Comparison of ENCODE assay signal across 11 cellular contexts in the genomic region with DNA sequence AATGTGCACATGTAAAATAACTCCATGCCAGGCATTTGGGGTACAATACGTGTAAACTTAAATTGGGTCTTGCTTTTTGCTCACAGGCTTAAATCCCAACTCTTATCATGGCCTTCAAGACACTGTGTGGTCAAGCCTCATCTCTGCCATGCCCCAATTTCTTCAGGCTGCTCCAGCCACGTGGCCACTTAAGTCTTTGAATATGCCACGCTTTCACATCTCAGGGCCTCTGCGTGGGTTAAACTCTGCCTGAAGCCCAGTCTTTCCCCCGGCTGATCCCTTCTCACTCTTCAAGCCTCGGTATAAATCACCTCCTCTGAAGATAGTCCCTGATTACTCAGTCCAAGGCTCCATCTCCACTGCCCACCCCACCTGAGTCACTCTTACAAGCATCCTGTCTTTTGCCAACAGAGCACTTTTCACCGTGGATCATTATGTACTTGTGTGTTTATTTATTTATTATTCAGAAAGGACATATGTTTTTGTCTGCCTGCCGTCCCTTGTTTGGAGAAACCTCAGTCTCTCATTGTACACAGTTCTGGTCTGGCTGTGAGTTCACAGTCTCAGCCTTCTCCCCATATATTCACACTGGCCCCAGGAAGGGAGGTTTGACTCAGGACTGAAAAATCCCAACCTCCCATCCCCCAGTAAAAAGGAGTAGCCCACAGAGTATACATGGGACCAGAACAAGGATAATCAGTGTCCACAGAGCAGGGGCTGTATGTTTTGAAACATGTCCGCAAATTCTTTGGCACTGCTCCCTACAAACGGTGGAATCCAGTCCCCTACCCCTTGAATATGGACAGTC.
DNase-seq lines count a peak whose midpoint lies in the region; ATAC-seq and TF ChIP-seq lines count a peak whose summit lies in the region.
"Had no signal": no experiment of that assay in that cellular context is flagged by ENCODE, and none has a peak within 500 bp of the region (broad histone marks: within the 10 kb centered on the region; RNA-seq: fewer than 3 reads in every experiment).

No MANE protein-coding gene starts in this region.

- WGBS in right lobe of liver (ENCODE audit: insufficient coverage, low coverage, low lambda C conversion rate, missing lambda C conversion rate): 53% methylated on average over 8 of the region's 10 CpGs

- no peak for TF ChIP-seq CTCF in foreskin keratinocyte (conservative IDR thresholded peaks at IDR 0.05)
- no peak for TF ChIP-seq CTCF in right lobe of liver (IDR thresholded peaks at IDR 0.05)

- peak overlapping the region; percentile 88 for H3K27ac ChIP-seq in foreskin keratinocyte
- no peak overlapping the region for H3K27ac ChIP-seq in right lobe of liver
- H3K27ac ChIP-seq: transverse colon had no signal

- intact Hi-C loops in right lobe of liver (cut with DNase I): no loop called here

- H3K4me1 ChIP-seq in adipocyte (ENCODE audit: control insufficient read depth, insufficient read depth, low read length): peaks cover 42% of the 10 kb centered on the region
- H3K4me1 ChIP-seq in foreskin keratinocyte: peaks cover 41% of the 10 kb centered on the region
- H3K4me1 ChIP-seq in skeletal muscle satellite cell (ENCODE audit: control insufficient read depth, insufficient read depth, low read length): peaks cover 38% of the 10 kb centered on the region
- H3K4me1 ChIP-seq in right lobe of liver: peaks cover 0 to 1% (median 0%) of the 10 kb centered on the region in 4 donors
- H3K4me1 ChIP-seq: transverse colon had no signal

- DNase-seq in HK-2 (ENCODE audit: unreplicated experiment) (peak; percentile 55), adipocyte (ENCODE audit: low read depth) (peak; percentile 67), foreskin keratinocyte (peak; percentile 98 to 99), COLO829 (ENCODE audit: low spot score) (no peak), right lobe of liver (no peak)
- no peak for DNase-seq in activated CD4-positive, alpha-beta T cell treated with anti-CD3 and anti-CD28 coated beads for 4 hours
- DNase-seq: NCI-H510A treated with DMSO at 0.1 percent for 48 hours, T-cell, transverse colon had no signal

- H3K4me3 ChIP-seq in adipocyte (ENCODE audit: low read length) (no peak overlapping the region), skeletal muscle satellite cell (ENCODE audit: low read length) (peak overlapping the region; percentile 28), right lobe of liver (no peak overlapping the region)
- H3K4me3 ChIP-seq: transverse colon had no signal

- no peaks in the 10 kb centered on the region for H3K9me3 ChIP-seq in adipocyte (ENCODE audit: control insufficient read depth, low read length)
- no peaks in the 10 kb centered on the region for H3K9me3 ChIP-seq in skeletal muscle satellite cell (replicated peaks; ENCODE audit: low read length)
- no peaks in the 10 kb centered on the region for H3K9me3 ChIP-seq in right lobe of liver
- H3K9me3 ChIP-seq: transverse colon had no signal

- TF ChIP-seq POLR2A in right lobe of liver (IDR thresholded peaks at IDR 0.05): no peak

- ATAC-seq in foreskin keratinocyte (peak; percentile 86), right lobe of liver (no peak), GM18511 (IDR thresholded peaks at IDR 0.05; ENCODE audit: unreplicated experiment) (no peak)
- ATAC-seq: T-cell had no signal

- H3K9ac ChIP-seq in adipocyte (ENCODE audit: low read length) (peak overlapping the region; percentile 22), skeletal muscle satellite cell (ENCODE audit: low read depth, low read length) (peak overlapping the region; percentile 61)

- H3K4me2 ChIP-seq in skeletal muscle satellite cell (ENCODE audit: low read length): peak overlapping the region; percentile 58

- H3K27me3 ChIP-seq in adipocyte (replicated peaks; ENCODE audit: control insufficient read depth, insufficient read depth, low read length) (no peaks in the 10 kb centered on the region), foreskin keratinocyte (no peaks in the 10 kb centered on the region), skeletal muscle satellite cell (ENCODE audit: control insufficient read depth, insufficient read depth, low read length) (no peaks in the 10 kb centered on the region), right lobe of liver (no peaks in the 10 kb centered on the region)
- H3K27me3 ChIP-seq: transverse colon had no signal

- H3K36me3 ChIP-seq in adipocyte (ENCODE audit: control insufficient read depth, insufficient read depth, low read length, severe bottlenecking): no peaks in the 10 kb centered on the region
- no peaks in the 10 kb centered on the region for H3K36me3 ChIP-seq in skeletal muscle satellite cell (ENCODE audit: insufficient read depth, low read length)
- H3K36me3 ChIP-seq in right lobe of liver: no peaks in the 10 kb centered on the region
- H3K36me3 ChIP-seq: transverse colon had no signal

Comparison
In these comparisons a context has a peak if more than half of its experiments do, and no peak if none do; other contexts are left out.
1. DNase-seq: peak in HK-2 (single experiment), adipocyte (single experiment) and foreskin keratinocyte (2 of 2); none in COLO829 (single experiment), activated CD4-positive, alpha-beta T cell treated with anti-CD3 and anti-CD28 coated beads for 4 hours (0 of 2) and right lobe of liver (0 of 3).